ENCODE assay signal across 35 cellular contexts in the genomic region with DNA sequence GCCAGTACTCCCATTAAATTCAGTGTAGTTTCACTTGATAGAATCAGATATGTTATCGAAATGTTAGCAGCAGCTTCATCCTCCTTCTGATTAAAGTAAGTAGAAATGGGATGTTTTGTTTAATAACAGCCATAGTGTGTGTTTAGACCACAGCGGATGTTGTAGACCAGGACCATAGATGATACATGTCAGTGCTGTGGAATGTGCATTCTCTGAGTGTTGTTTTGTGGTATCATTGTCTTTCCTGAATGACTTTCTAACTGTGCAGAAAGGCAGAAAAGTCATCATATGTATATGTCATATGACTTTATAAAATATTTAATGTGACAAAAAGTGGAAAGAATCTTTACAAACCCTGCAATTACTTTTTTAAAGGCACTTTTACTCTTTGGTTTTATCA. TPM values are rescaled to one million over a fixed set of nuclear protein-coding genes. Genes with fewer than 3 reads are reported as not detected.
DNase-seq lines count a peak whose midpoint lies in the region; ATAC-seq, FAIRE-seq and TF ChIP-seq lines count a peak whose summit lies in the region.
"Had no signal": no experiment of that assay in that cellular context is flagged by ENCODE, and none has a peak within 500 bp of the region (broad histone marks: within the 10 kb centered on the region; RNA-seq: fewer than 3 reads in every experiment).

No MANE protein-coding gene starts in this region.

- no peak overlapping the region for H3K4me3 Mint-ChIP-seq in CD4-positive, alpha-beta T cell
- H3K4me3 Mint-ChIP-seq in naive thymus-derived CD4-positive, alpha-beta T cell: no peak overlapping the region
- H3K4me3 Mint-ChIP-seq in MCF 10A (ENCODE audit: unreplicated experiment): no peak overlapping the region
- H3K4me3 Mint-ChIP-seq in immature natural killer cell: no peak overlapping the region
- H3K4me3 Mint-ChIP-seq: activated CD4-positive, alpha-beta memory T cell treated with anti-CD3 and anti-CD28 coated beads, Interleukin-2, amount 10 ng/mL, durations not matched to agents 7 days and 5 days; dendritic cell treated with granulocyte-macrophage colony-stimulating factor and Interleukin-4, amounts not matched to agents 40 ng/mL and 50 ng/mL, for 4 days; naive B cell; T-helper 1 cell treated with Interleukin-12 subunit alpha and Interleukin-12 subunit beta and Interleukin-4 antibody, amounts not matched to agents 30 μg/mL and 1 μg/mL, for 36 hours had no signal

- TF ChIP-seq CTCF in CD4-positive, alpha-beta T cell (IDR thresholded peaks at IDR 0.05): no peak
- TF ChIP-seq CTCF in pancreas (IDR thresholded peaks at IDR 0.05) (no peak), MCF 10A (IDR thresholded peaks at IDR 0.05; ENCODE audit: unreplicated experiment) (no peak)

- no peak overlapping the region for H3K4me2 ChIP-seq in GM23248 (ENCODE audit: unreplicated experiment)
- H3K4me2 ChIP-seq: BLaER1 treated with 17β-estradiol and CSF1 and Interleukin-3, amounts not matched to agents 10 nM and 100 nM had no signal

- H3K9ac ChIP-seq in GM23248: no peak overlapping the region
- no peak overlapping the region for H3K9ac ChIP-seq in adipocyte (ENCODE audit: low read length)
- H3K9ac ChIP-seq: BLaER1 treated with 17β-estradiol and CSF1 and Interleukin-3, amounts not matched to agents 10 nM and 100 nM had no signal

- no peaks in the 10 kb centered on the region for H3K9me3 ChIP-seq in CD4-positive, alpha-beta T cell (ENCODE audit: control insufficient read depth, low read length)
- H3K9me3 ChIP-seq in GM23248 (ENCODE audit: low read depth): no peaks in the 10 kb centered on the region
- H3K9me3 ChIP-seq in adipocyte (ENCODE audit: control insufficient read depth, low read length): no peaks in the 10 kb centered on the region
- H3K9me3 ChIP-seq in naive thymus-derived CD4-positive, alpha-beta T cell (ENCODE audit: control insufficient read depth in 2 of 3, low read length in 3 of 3): no peaks in the 10 kb centered on the region
- no peaks in the 10 kb centered on the region for H3K9me3 ChIP-seq in pancreas
- H3K9me3 ChIP-seq: BLaER1 treated with 17β-estradiol and CSF1 and Interleukin-3, amounts not matched to agents 10 nM and 100 nM; suprapubic skin; upper lobe of right lung had no signal

- POLR2A ChIA-PET in CD4-positive, alpha-beta T cell (lab: Charles Lee): no interaction called here
- POLR2A ChIA-PET in naive thymus-derived CD4-positive, alpha-beta T cell (lab: Charles Lee): no interaction called here
- POLR2A ChIA-PET in MCF 10A (lab: Yijun Ruan, JAX): interaction anchor here (0.5 to 1.5 kb wide), 2 partner anchors 14 to 212 kb away, joined by 3 read pairs; no protein-coding TSS in a partner anchor

- no peak for ATAC-seq in CD4-positive, alpha-beta T cell (ENCODE audit: poor library complexity)
- ATAC-seq in naive thymus-derived CD4-positive, alpha-beta T cell: no peak
- ATAC-seq in pancreas: no peak
- ATAC-seq: activated naive CD4-positive, alpha-beta T cell treated with anti-CD3 and anti-CD28 coated beads, Interleukin-2, amount 50 U/mL, for 72 hours; left ventricle myocardium superior; upper lobe of right lung had no signal

- no peaks in the 10 kb centered on the region for H3K79me2 ChIP-seq in GM23248 (ENCODE audit: insufficient read depth)

- intact Hi-C loops in CD4-positive, alpha-beta T cell (cut with DNase I, micrococcal nuclease): no loop called here
- intact Hi-C loops in naive thymus-derived CD4-positive, alpha-beta T cell (cut with micrococcal nuclease): no loop called here
- intact Hi-C loops in pancreas (cut with DNase I): no loop called here
- intact Hi-C loops in MCF 10A (cut with micrococcal nuclease): no loop called here

- no peak overlapping the region for H3K4me3 ChIP-seq in GM23248
- H3K4me3 ChIP-seq in adipocyte (ENCODE audit: low read length): no peak overlapping the region
- H3K4me3 ChIP-seq in naive thymus-derived CD4-positive, alpha-beta T cell (ENCODE audit: low read length): no peak overlapping the region
- no peak overlapping the region for H3K4me3 ChIP-seq in pancreas
- H3K4me3 ChIP-seq: BLaER1 treated with 17β-estradiol and CSF1 and Interleukin-3, amounts not matched to agents 10 nM and 100 nM; SK-N-MC; suprapubic skin; upper lobe of right lung had no signal

- H4K20me1 ChIP-seq in GM23248 (ENCODE audit: insufficient read depth): no peaks in the 10 kb centered on the region

- peaks cover 84% of the 10 kb centered on the region for H3K36me3 Mint-ChIP-seq in CD4-positive, alpha-beta T cell (ENCODE audit: low read depth)
- peaks cover 4 to 51% (median 27%) of the 10 kb centered on the region in 5 donors for H3K36me3 Mint-ChIP-seq in naive thymus-derived CD4-positive, alpha-beta T cell
- H3K36me3 Mint-ChIP-seq in MCF 10A (ENCODE audit: insufficient read depth, unreplicated experiment): peaks cover 52% of the 10 kb centered on the region
- peaks cover 24 to 44% (median 32%) of the 10 kb centered on the region in 3 donors for H3K36me3 Mint-ChIP-seq in immature natural killer cell

- peaks cover 7% of the 10 kb centered on the region; the same call in 1 of the 2 replicates for H3F3A ChIP-seq in GM23248 (ENCODE audit: insufficient read depth)

- 94 to 98% methylated on average over 2 of the region's 2 CpGs for WGBS in GM23248 (ENCODE audit: low coverage in 1 of 2, low lambda C conversion rate in 2 of 2, missing lambda C conversion rate in 2 of 2), 2 experiments
- WGBS in pancreas, 2 donors: 89 to 96% methylated on average over 2 of the region's 2 CpGs

- H3K27me3 ChIP-seq in CD4-positive, alpha-beta T cell (ENCODE audit: control insufficient read depth, insufficient read depth, low read length): no peaks in the 10 kb centered on the region
- H3K27me3 ChIP-seq in GM23248 (replicated peaks; ENCODE audit: insufficient read depth): no peaks in the 10 kb centered on the region
- H3K27me3 ChIP-seq in adipocyte (replicated peaks; ENCODE audit: control insufficient read depth, insufficient read depth, low read length): no peaks in the 10 kb centered on the region
- no peaks in the 10 kb centered on the region for H3K27me3 ChIP-seq in naive thymus-derived CD4-positive, alpha-beta T cell (ENCODE audit: control insufficient read depth in 2 of 2, insufficient read depth in 2 of 2, low read length in 2 of 2)
- no peaks in the 10 kb centered on the region for H3K27me3 ChIP-seq in pancreas
- H3K27me3 ChIP-seq: BLaER1 treated with 17β-estradiol and CSF1 and Interleukin-3, amounts not matched to agents 10 nM and 100 nM; suprapubic skin; upper lobe of right lung had no signal

- H3K4me1 ChIP-seq in GM23248 (ENCODE audit: insufficient read depth): no peaks in the 10 kb centered on the region
- no peaks in the 10 kb centered on the region for H3K4me1 ChIP-seq in adipocyte (ENCODE audit: control insufficient read depth, insufficient read depth, low read length)
- H3K4me1 ChIP-seq in naive thymus-derived CD4-positive, alpha-beta T cell (ENCODE audit: control insufficient read depth in 2 of 2, insufficient read depth in 2 of 2, low read length in 2 of 2): no peaks in the 10 kb centered on the region
- no peaks in the 10 kb centered on the region for H3K4me1 ChIP-seq in pancreas
- H3K4me1 ChIP-seq: BLaER1 treated with 17β-estradiol and CSF1 and Interleukin-3, amounts not matched to agents 10 nM and 100 nM; suprapubic skin; upper lobe of right lung had no signal

- in situ Hi-C loops in GM23248 (cut with MboI): no loop called here

- H3K27ac ChIP-seq in CD4-positive, alpha-beta T cell (ENCODE audit: low read depth, low read length): no peak overlapping the region
- H3K27ac ChIP-seq in GM23248 (no peak overlapping the region), pancreas (no peak overlapping the region)
- H3K27ac ChIP-seq in naive thymus-derived CD4-positive, alpha-beta T cell (ENCODE audit: low read depth, low read length): no peak overlapping the region
- H3K27ac ChIP-seq: BLaER1 treated with 17β-estradiol and CSF1 and Interleukin-3, amounts not matched to agents 10 nM and 100 nM; RWPE1; SK-N-MC; suprapubic skin; upper lobe of right lung had no signal

- CTCF ChIA-PET in CD4-positive, alpha-beta T cell (lab: Charles Lee): interaction anchor here (1.3 to 4.2 kb wide), 3 partner anchors 9 to 16 kb away, joined by 5 to 33 read pairs (median 5); no protein-coding TSS in a partner anchor
- CTCF ChIA-PET in naive thymus-derived CD4-positive, alpha-beta T cell (lab: Charles Lee): interaction anchor here (0.9 to 3.9 kb wide), 2 partner anchors 9 to 132 kb away, joined by 3 to 23 read pairs; no protein-coding TSS in a partner anchor
- CTCF ChIA-PET in MCF 10A (lab: Yijun Ruan, JAX): interaction anchor here (0.6 to 5.3 kb wide), 7 partner anchors 9 to 965 kb away, joined by 3 to 79 read pairs (median 3); no protein-coding TSS in a partner anchor

- peaks cover 22% of the 10 kb centered on the region for H3K36me3 ChIP-seq in GM23248 (ENCODE audit: low read depth)
- H3K36me3 ChIP-seq in adipocyte (ENCODE audit: control insufficient read depth, insufficient read depth, low read length, severe bottlenecking): peaks cover 60% of the 10 kb centered on the region
- H3K36me3 ChIP-seq in naive thymus-derived CD4-positive, alpha-beta T cell (ENCODE audit: control insufficient read depth in 2 of 3, insufficient read depth in 3 of 3, low read length in 3 of 3): peaks cover 31 to 77% (median 32%) of the 10 kb centered on the region in 3 experiments
- H3K36me3 ChIP-seq in pancreas: peaks cover 0 to 40% (median 12%) of the 10 kb centered on the region in 3 donors

- peak overlapping the region; percentile 57 for H3K27ac Mint-ChIP-seq in CD4-positive, alpha-beta T cell
- peak overlapping the region in 6 of 9 donors; percentile 5 to 75 (median 60) for H3K27ac Mint-ChIP-seq in naive thymus-derived CD4-positive, alpha-beta T cell
- no peak overlapping the region for H3K27ac Mint-ChIP-seq in MCF 10A (ENCODE audit: low read depth, unreplicated experiment)
- peak overlapping the region in 1 of 6 donors; percentile 27 for H3K27ac Mint-ChIP-seq in immature natural killer cell
- H3K27ac Mint-ChIP-seq: activated CD4-positive, alpha-beta memory T cell treated with anti-CD3 and anti-CD28 coated beads, Interleukin-2, amount 10 ng/mL, durations not matched to agents 7 days and 5 days; activated naive CD4-positive, alpha-beta T cell treated with anti-CD3 and anti-CD28 coated beads, Interleukin-2, amount 50 U/mL, for 72 hours; dendritic cell treated with granulocyte-macrophage colony-stimulating factor and Interleukin-4, amounts not matched to agents 40 ng/mL and 50 ng/mL, for 4 days; T-helper 1 cell treated with Interleukin-12 subunit alpha and Interleukin-12 subunit beta and Interleukin-4 antibody, amounts not matched to agents 30 μg/mL and 1 μg/mL, for 36 hours had no signal

- no peaks in the 10 kb centered on the region for H3K27me3 Mint-ChIP-seq in CD4-positive, alpha-beta T cell
- no peaks in the 10 kb centered on the region for H3K27me3 Mint-ChIP-seq in naive thymus-derived CD4-positive, alpha-beta T cell
- H3K27me3 Mint-ChIP-seq in MCF 10A (ENCODE audit: insufficient read depth, unreplicated experiment) (no peaks in the 10 kb centered on the region), immature natural killer cell (ENCODE audit: low read depth in 3 of 3) (no peaks in the 10 kb centered on the region)
- H3K27me3 Mint-ChIP-seq: activated CD4-positive, alpha-beta memory T cell treated with anti-CD3 and anti-CD28 coated beads, Interleukin-2, amount 10 ng/mL, durations not matched to agents 7 days and 5 days; dendritic cell treated with granulocyte-macrophage colony-stimulating factor and Interleukin-4, amounts not matched to agents 40 ng/mL and 50 ng/mL, for 4 days; IgD-negative memory B cell; naive B cell had no signal

- H3K9me3 Mint-ChIP-seq in CD4-positive, alpha-beta T cell: no peaks in the 10 kb centered on the region
- H3K9me3 Mint-ChIP-seq in naive thymus-derived CD4-positive, alpha-beta T cell: peaks cover 0 to 3% (median 0%) of the 10 kb centered on the region in 11 donors
- H3K9me3 Mint-ChIP-seq in MCF 10A (ENCODE audit: unreplicated experiment): no peaks in the 10 kb centered on the region
- no peaks in the 10 kb centered on the region for H3K9me3 Mint-ChIP-seq in immature natural killer cell
- H3K9me3 Mint-ChIP-seq: activated CD4-positive, alpha-beta memory T cell treated with anti-CD3 and anti-CD28 coated beads, Interleukin-2, amount 10 ng/mL, durations not matched to agents 7 days and 5 days; activated naive CD4-positive, alpha-beta T cell treated with anti-CD3 and anti-CD28 coated beads, Interleukin-2, amount 50 U/mL, for 72 hours; dendritic cell treated with granulocyte-macrophage colony-stimulating factor and Interleukin-4, amounts not matched to agents 40 ng/mL and 50 ng/mL, for 4 days; T-helper 1 cell treated with Interleukin-12 subunit alpha and Interleukin-12 subunit beta and Interleukin-4 antibody, amounts not matched to agents 30 μg/mL and 1 μg/mL, for 36 hours had no signal

- H2AFZ ChIP-seq in GM23248: no peak overlapping the region

- no TSS peak for BruUV-seq in MCF 10A (replicated peaks; lab: Mats Ljungman, UMichigan)

- H3K9me2 ChIP-seq in GM23248 (ENCODE audit: insufficient read depth): no peaks in the 10 kb centered on the region

- DNase-seq in CD4-positive, alpha-beta T cell: no peak
- DNase-seq in GM23248: peak; percentile 15
- peak; percentile 4 for DNase-seq in adipocyte (ENCODE audit: low read depth)
- no peak for DNase-seq in naive thymus-derived CD4-positive, alpha-beta T cell
- no peak for DNase-seq in pancreas
- no peak for DNase-seq in MCF 10A (ENCODE audit: unreplicated experiment)
- DNase-seq in immature natural killer cell: no peak
- DNase-seq in OCI-M2 (lab: John Stamatoyannopoulos, UW; ENCODE audit: unreplicated experiment): no peak
- DNase-seq: activated CD4-positive, alpha-beta memory T cell treated with anti-CD3 and anti-CD28 coated beads, Interleukin-2, amount 10 ng/mL, durations not matched to agents 7 days and 5 days; activated CD4-positive, CD25-positive, alpha-beta regulatory T cell treated with anti-CD3 and anti-CD28 coated beads, Interleukin-2, amount 50 U/mL, for 72 hours; activated CD8-positive, alpha-beta memory T cell treated with anti-CD3 and anti-CD28 coated beads, Interleukin-2, amount 50 U/mL, for 48 hours; activated effector memory CD4-positive, alpha-beta T cell treated with Interleukin-2 at 50 U/mL for 16 hours; Calu3; central memory CD4-positive, alpha-beta T cell; DMS79; erythroblast; glutamatergic neuron; islet precursor cell; left ventricle myocardium superior; naive B cell; NCI-H1105 treated with DMSO at 0.1 percent for 48 hours; NCI-H187 treated with DMSO at 0.1 percent for 48 hours; NCI-H2171 treated with DMSO at 0.1 percent for 48 hours; NCI-H510A; stimulated activated CD4-positive, alpha-beta T cell treated with anti-CD3 and anti-CD28 coated beads, Interleukin-15, amount 100 ng/mL, for 24 hours; stimulated activated naive CD4-positive, alpha-beta T cell treated with Interleukin-2 at 50 U/mL for 16 hours; upper lobe of right lung had no signal

- FAIRE-seq in pancreas (lab: Jason Lieb, UNC): no peak

- peaks cover 20% of the 10 kb centered on the region for H3K4me1 Mint-ChIP-seq in CD4-positive, alpha-beta T cell (ENCODE audit: low read depth)
- peaks cover 0 to 12% (median 5%) of the 10 kb centered on the region in 7 donors for H3K4me1 Mint-ChIP-seq in naive thymus-derived CD4-positive, alpha-beta T cell
- no peaks in the 10 kb centered on the region for H3K4me1 Mint-ChIP-seq in MCF 10A (ENCODE audit: insufficient read depth, unreplicated experiment)
- H3K4me1 Mint-ChIP-seq in immature natural killer cell: peaks cover 0 to 5% of the 10 kb centered on the region in 2 donors
- H3K4me1 Mint-ChIP-seq: activated CD4-positive, alpha-beta memory T cell treated with anti-CD3 and anti-CD28 coated beads, Interleukin-2, amount 10 ng/mL, durations not matched to agents 7 days and 5 days; IgD-negative memory B cell had no signal

RNA-seq across cellular contexts. Expression of a gene that starts 55.6 kb away (rescaled TPM):
- total RNA-seq in CD4-positive, alpha-beta T cell: 100 to 1,000 TPM; 360 to 373 TPM
- total RNA-seq in GM23248 (2014; rRNA removed; shearing (Covaris generic)): 32.6 and 46.5 TPM in 2 replicates
- polyA plus RNA-seq in GM23248 (2016; fragmentation: Nextera tagmentation; extraction: Ambion mirVana): 21.7 and 22.4 TPM in 2 replicates
- total RNA-seq in naive thymus-derived CD4-positive, alpha-beta T cell: 100 to 1,000 TPM; 259 to 393 (median 336) TPM
- polyA plus RNA-seq in naive thymus-derived CD4-positive, alpha-beta T cell: 100 to 1,000 TPM; 170 to 224 TPM
- total RNA-seq in pancreas: 10 to 100 TPM; 13.0 to 30.3 (median 18.3) TPM
- polyA plus RNA-seq in pancreas: 10 to 100 TPM in 1 of 2 donors, 1 to 10 TPM in 1; 6.2 to 10.5 TPM
- 53.7 and 69.1 TPM in 2 replicates for total RNA-seq in MCF 10A (2022)
- 100 to 1,000 TPM in 1 of 3 donors, 10 to 100 TPM in 2; 65.7 to 102 (median 66.1) TPM for polyA plus RNA-seq in immature natural killer cell

Comparison
In these comparisons a context has a peak if more than half of its experiments do, and no peak if none do; other contexts are left out.
1. DNase-seq: peak in GM23248 (single experiment) and adipocyte (single experiment); none in CD4-positive, alpha-beta T cell (0 of 10), naive thymus-derived CD4-positive, alpha-beta T cell (0 of 9), pancreas (0 of 6), MCF 10A (single experiment), immature natural killer cell (0 of 3) and OCI-M2 (single experiment).